1 cellular context compared by ENCODE assay signal in genomic region chr1:20507564-20508410, GRCh38.
TF ChIP-seq lines count a peak whose summit lies in the region.

MUL1 (minus strand) TSS chr1:20508151; CDS start chr1:20508024, 127 bp downstream.

TF ChIP-seq in K562, 482 proteins besides CTCF, POLR2A, EP300 and RAD21 (continued from another document and continues in another):
- peak; percentile 88 for TF ChIP-seq EP400 (IDR thresholded peaks at IDR 0.05)
- TF ChIP-seq ZNF224 (CRISPR knock-in tag; IDR thresholded peaks at IDR 0.05): no peak
- no peak; a peak in 1 of 4 replicates for TF ChIP-seq FOXA3 (CRISPR knock-in tag; conservative IDR thresholded peaks at IDR 0.05 in 1 of 2, IDR thresholded peaks at IDR 0.05 in 1 of 2)
- no peak for TF ChIP-seq CBFB (CRISPR knock-in tag; IDR thresholded peaks at IDR 0.05)
- TF ChIP-seq ZNF398 (CRISPR knock-in tag; IDR thresholded peaks at IDR 0.05): no peak
- TF ChIP-seq NCOA1 (IDR thresholded peaks at IDR 0.05; ENCODE audit: low read depth): peak; percentile 72
- no peak for TF ChIP-seq ZNF764 (CRISPR knock-in tag; IDR thresholded peaks at IDR 0.05; ENCODE audit: low read depth)
- TF ChIP-seq EWSR1 (IDR thresholded peaks at IDR 0.05; ENCODE audit: borderline replicate concordance, low read depth, partially characterized antibody): no peak
- no peak for TF ChIP-seq HEY1 (CRISPR knock-in tag; IDR thresholded peaks at IDR 0.05; ENCODE audit: borderline replicate concordance)
- no peak for TF ChIP-seq GTF2F1 (IDR thresholded peaks at IDR 0.05; ENCODE audit: low read depth, low read length)
- peak; percentile 91 to 93; a peak in 2 of 4 replicates for TF ChIP-seq SIN3A (IDR thresholded peaks at IDR 0.05; ENCODE audit: borderline replicate concordance in 2 of 2, control insufficient read depth in 1 of 2, low read depth in 2 of 2, low read length in 2 of 2)
- TF ChIP-seq ZFX (CRISPR knock-in tag; IDR thresholded peaks at IDR 0.05): peak; percentile 98
- no peak for TF ChIP-seq TSC22D4 (tag; IDR thresholded peaks at IDR 0.05)
- TF ChIP-seq ZNF384 (IDR thresholded peaks at IDR 0.05; ENCODE audit: low read depth, low read length): no peak
- no peak for TF ChIP-seq MGA (IDR thresholded peaks at IDR 0.05)
- TF ChIP-seq CHD1 (IDR thresholded peaks at IDR 0.05; ENCODE audit: low read length): no peak
- TF ChIP-seq SNIP1 (IDR thresholded peaks at IDR 0.05; ENCODE audit: low read depth): no peak
- TF ChIP-seq ZNF277 (CRISPR knock-in tag; IDR thresholded peaks at IDR 0.05; ENCODE audit: borderline replicate concordance): no peak
- TF ChIP-seq ZNF644 (tag; IDR thresholded peaks at IDR 0.05; ENCODE audit: low read depth): no peak
- peak; percentile 23; the same call in 1 of the 2 replicates for TF ChIP-seq CHD2 (IDR thresholded peaks at IDR 0.05; ENCODE audit: low read depth, low read length)
- TF ChIP-seq POLR2H (tag; IDR thresholded peaks at IDR 0.05; ENCODE audit: low read depth): peak; percentile 52; the same call in 1 of the 2 replicates
- TF ChIP-seq ZC3H8 (IDR thresholded peaks at IDR 0.05): no peak
- peak in 1 of 2 experiments; percentile 84; a peak in 3 of 4 replicates for TF ChIP-seq MAZ (CRISPR knock-in tag; conservative IDR thresholded peaks at IDR 0.05 in 1 of 2, IDR thresholded peaks at IDR 0.05 in 1 of 2)
- no peak for TF ChIP-seq NFIX (CRISPR knock-in tag; IDR thresholded peaks at IDR 0.05; ENCODE audit: low read depth)
- TF ChIP-seq CUX1 (CRISPR knock-in tag; IDR thresholded peaks at IDR 0.05): no peak
- no peak for TF ChIP-seq MXD1 (CRISPR knock-in tag; IDR thresholded peaks at IDR 0.05; ENCODE audit: borderline replicate concordance, poor library complexity, severe bottlenecking)
- TF ChIP-seq PPARD (CRISPR knock-in tag; IDR thresholded peaks at IDR 0.05): no peak
- no peak for TF ChIP-seq FIP1L1 (IDR thresholded peaks at IDR 0.05; ENCODE audit: low read depth, low read length, poor library complexity, severe bottlenecking)
- TF ChIP-seq MTA3 (IDR thresholded peaks at IDR 0.05; ENCODE audit: borderline replicate concordance): peak; percentile 61; the same call in 1 of the 2 replicates
- TF ChIP-seq BRF1 (IDR thresholded peaks at IDR 0.05; ENCODE audit: borderline replicate concordance, extremely low read depth, insufficient read length): no peak
- TF ChIP-seq XRCC3 (IDR thresholded peaks at IDR 0.05): no peak
- TF ChIP-seq MLX (CRISPR knock-in tag; conservative IDR thresholded peaks at IDR 0.05): no peak
- TF ChIP-seq CEBPZ (IDR thresholded peaks at IDR 0.05; ENCODE audit: borderline replicate concordance, low read depth, low read length): no peak
- TF ChIP-seq CEBPB (tag; IDR thresholded peaks at IDR 0.05): no peak
